ENCODE assay signal across 1 cellular context in the genomic region with DNA sequence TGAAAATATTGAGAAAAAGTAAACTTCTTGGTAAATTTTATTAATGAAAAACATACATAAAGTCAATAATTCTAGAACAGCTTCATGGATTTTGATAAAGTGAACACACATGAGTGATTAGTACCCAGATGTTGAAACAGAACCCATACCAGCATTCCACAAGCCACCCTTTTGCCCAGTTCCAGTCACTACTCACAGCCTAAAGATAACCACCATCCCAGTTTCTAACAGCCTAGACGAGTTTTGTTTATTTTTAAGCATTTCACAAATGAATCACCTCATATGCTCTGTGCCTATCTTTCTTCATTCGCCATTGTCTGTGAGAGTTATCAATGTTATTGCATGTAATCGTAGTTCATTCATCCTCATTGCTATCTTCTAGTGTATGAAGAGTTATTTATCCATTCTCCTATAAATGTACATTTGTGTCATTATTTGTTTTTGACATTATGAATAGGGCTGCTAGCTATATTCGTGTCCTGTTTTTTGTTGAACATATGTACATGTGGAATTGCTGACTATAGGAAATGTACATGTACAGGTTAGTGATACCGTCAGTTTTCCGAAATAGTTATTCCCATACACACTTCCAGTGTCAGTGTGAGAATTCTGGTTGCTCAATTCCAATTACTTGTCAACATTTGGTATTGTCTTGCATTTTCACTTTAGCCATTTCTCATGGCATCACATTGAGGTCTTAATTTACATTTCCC.
TF ChIP-seq lines count a peak whose summit lies in the region.

No MANE protein-coding gene starts in this region.

TF ChIP-seq in endothelial cell of umbilical vein, 7 proteins besides CTCF, POLR2A, EP300 and RAD21:
- TF ChIP-seq JUN (IDR thresholded peaks at IDR 0.05; ENCODE audit: borderline replicate concordance, insufficient read depth, insufficient read length, low read depth) (no peak), FOS (IDR thresholded peaks at IDR 0.05; ENCODE audit: borderline replicate concordance, insufficient read depth, low read length) (no peak), GATA2 (IDR thresholded peaks at IDR 0.05; ENCODE audit: insufficient read depth, insufficient read length, low read depth, low read length) (no peak), MYC (IDR thresholded peaks at IDR 0.05; ENCODE audit: low read depth, low read length) (no peak), EZH2 (IDR thresholded peaks at IDR 0.05; ENCODE audit: borderline replicate concordance, low read depth, low read length, severe bottlenecking) (no peak), POLR2AphosphoS5 (IDR thresholded peaks at IDR 0.05; ENCODE audit: insufficient read depth, low read depth, low read length) (no peak)
- TF ChIP-seq, protein P1, sequence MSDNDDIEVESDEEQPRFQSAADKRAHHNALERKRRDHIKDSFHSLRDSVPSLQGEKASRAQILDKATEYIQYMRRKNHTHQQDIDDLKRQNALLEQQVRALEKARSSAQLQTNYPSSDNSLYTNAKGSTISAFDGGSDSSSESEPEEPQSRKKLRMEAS (IDR thresholded peaks at IDR 0.05; ENCODE audit: insufficient read depth, insufficient read length) = no peak
TF ChIP-seq in endothelial cell of umbilical vein: peak in this region for 0.
